14 cellular contexts compared by ENCODE assay signal in genomic region chr17:49667854-49668253, GRCh38.
"Had no signal": no experiment of that assay in that cellular context is flagged by ENCODE, and none has a peak within 500 bp of the region (broad histone marks: within the 10 kb centered on the region; RNA-seq: fewer than 3 reads in every experiment).

No MANE protein-coding gene starts in this region.

- H3K4me2 ChIP-seq: SK-N-SH had no signal

- DNase-seq: activated B cell treated with CpG ODN at 0.5 μM for 24 hours; activated naive CD4-positive, alpha-beta T cell treated with anti-CD3 and anti-CD28 coated beads, Interleukin-2, amount 50 U/mL, for 16 hours; brain microvascular endothelial cell; cerebellar nuclear complex; effector memory CD8-positive, alpha-beta T cell; erythroblast; naive B cell; SK-N-SH; stimulated activated CD4-positive, alpha-beta T cell treated with anti-CD3 and anti-CD28 coated beads, Interleukin-12 subunit alpha, Interleukin-12 subunit beta, amount 100 ng/mL, for 4 hours; stimulated activated naive CD4-positive, alpha-beta T cell treated with Interleukin-2 at 50 U/mL for 16 hours had no signal

- ATAC-seq: effector memory CD8-positive, alpha-beta T cell; sciatic nerve had no signal

- H3K9me3 Mint-ChIP-seq: activated B cell treated with CpG ODN at 0.5 μM for 24 hours; dendritic cell treated with granulocyte-macrophage colony-stimulating factor and Interleukin-4, amounts not matched to agents 40 ng/mL and 50 ng/mL, for 4 days; effector memory CD8-positive, alpha-beta T cell; naive B cell had no signal

- H3K4me1 ChIP-seq: prostate gland had no signal

- H3K9me2 ChIP-seq: SK-N-SH had no signal

- H3K27ac ChIP-seq: brain microvascular endothelial cell, prostate gland, suprapubic skin had no signal

- H3K9me3 ChIP-seq: prostate gland, SK-N-SH, suprapubic skin had no signal

- H3K4me3 Mint-ChIP-seq: activated B cell treated with CpG ODN at 0.5 μM for 24 hours; dendritic cell treated with granulocyte-macrophage colony-stimulating factor and Interleukin-4, amounts not matched to agents 40 ng/mL and 50 ng/mL, for 4 days; effector memory CD8-positive, alpha-beta T cell; naive B cell had no signal

- H3K27ac Mint-ChIP-seq: activated B cell treated with CpG ODN at 0.5 μM for 24 hours; dendritic cell treated with granulocyte-macrophage colony-stimulating factor and Interleukin-4, amounts not matched to agents 40 ng/mL and 50 ng/mL, for 4 days had no signal

- H3K36me3 ChIP-seq: brain microvascular endothelial cell, prostate gland, suprapubic skin had no signal

- H3K27me3 Mint-ChIP-seq: activated B cell treated with CpG ODN at 0.5 μM for 24 hours; dendritic cell treated with granulocyte-macrophage colony-stimulating factor and Interleukin-4, amounts not matched to agents 40 ng/mL and 50 ng/mL, for 4 days; effector memory CD8-positive, alpha-beta T cell; naive B cell had no signal

- H3K4me3 ChIP-seq: prostate gland, suprapubic skin had no signal

- H3K27me3 ChIP-seq: brain microvascular endothelial cell, suprapubic skin had no signal
